17 cellular contexts compared by ENCODE assay signal in genomic region chr13:81383441-81383840, GRCh38.
A peak's percentile ranks its signal among the peaks of the same experiment; 100 is the strongest.
DNase-seq lines count a peak whose midpoint lies in the region; ATAC-seq and TF ChIP-seq lines count a peak whose summit lies in the region.
"Had no signal": no experiment of that assay in that cellular context is flagged by ENCODE, and none has a peak within 500 bp of the region (broad histone marks: within the 10 kb centered on the region; RNA-seq: fewer than 3 reads in every experiment).

No MANE protein-coding gene starts in this region.

- CTCF ChIA-PET in mammary epithelial cell (lab: Charles Lee; ENCODE audit: low non-redundant PET) = no interaction called here
- CTCF ChIA-PET in MCF 10A (lab: Yijun Ruan, JAX) = interaction anchor here (0.7 to 1.3 kb wide), 2 partner anchors 12 to 18 kb away, joined by 3 to 5 read pairs; no protein-coding TSS in a partner anchor
- CTCF ChIA-PET in CD4-positive, alpha-beta T cell (lab: Charles Lee) = no interaction called here

- H3K4me3 ChIP-seq in mammary epithelial cell (replicated peaks in 1 of 3; ENCODE audit: insufficient read depth in 1 of 3, low read depth in 2 of 3, low read length in 3 of 3) (no peak overlapping the region), HAP-1 (no peak overlapping the region)
- H3K4me3 ChIP-seq: BLaER1, GM12878 had no signal

- DNase-seq in mammary epithelial cell = peak; percentile 8
- DNase-seq in MCF 10A (ENCODE audit: unreplicated experiment) = no peak
- DNase-seq in left kidney (ENCODE audit: low read depth, low spot score) = peak; percentile 53
- peak; percentile 73 for DNase-seq in renal cortical epithelial cell (ENCODE audit: low read depth)
- no peak for DNase-seq in CD4-positive, alpha-beta T cell
- DNase-seq in HAP-1 (ENCODE audit: low spot score in 2 of 2) = no peak
- DNase-seq: 8988T; Calu3; CD8-positive, alpha-beta T cell; DMS79 treated with DMSO at 0.1 percent for 48 hours; GOT3; H9 had no signal

- H3K4me1 ChIP-seq in mammary epithelial cell (ENCODE audit: insufficient read depth, low read length) (no peaks in the 10 kb centered on the region), HAP-1 (no peaks in the 10 kb centered on the region)
- H3K4me1 ChIP-seq: BLaER1 had no signal

- BruUV-seq in mammary epithelial cell (replicated peaks; lab: Mats Ljungman, UMichigan) (no TSS peak), MCF 10A (replicated peaks; lab: Mats Ljungman, UMichigan) (no TSS peak)

- in situ Hi-C loops in mammary epithelial cell (cut with MboI; ENCODE audit: low sequenced_read_pairs in 2 of 2) (no loop called here), HAP-1 (cut with MboI; ENCODE audit: low sequenced_read_pairs) (no loop called here)

- POLR2A ChIA-PET in MCF 10A (lab: Yijun Ruan, JAX) = interaction anchor here (0.7 kb wide), 3 partner anchors 20 to 162 kb away, joined by 3 read pairs; no protein-coding TSS in a partner anchor
- POLR2A ChIA-PET in CD4-positive, alpha-beta T cell (lab: Charles Lee) = no interaction called here

- no peaks in the 10 kb centered on the region for H3K27me3 Mint-ChIP-seq in MCF 10A (ENCODE audit: insufficient read depth, unreplicated experiment)
- no peaks in the 10 kb centered on the region for H3K27me3 Mint-ChIP-seq in CD4-positive, alpha-beta T cell

- H3K36me3 ChIP-seq in mammary epithelial cell (ENCODE audit: insufficient read depth, low read length) (no peaks in the 10 kb centered on the region), HAP-1 (replicated peaks) (no peaks in the 10 kb centered on the region)
- H3K36me3 ChIP-seq: BLaER1 had no signal

- no peak overlapping the region for H3K27ac Mint-ChIP-seq in MCF 10A (ENCODE audit: low read depth, unreplicated experiment)
- H3K27ac Mint-ChIP-seq in CD4-positive, alpha-beta T cell = no peak overlapping the region
- H3K27ac Mint-ChIP-seq: CD14-positive monocyte; CD8-positive, alpha-beta T cell; H9 had no signal

- intact Hi-C loops in mammary epithelial cell (cut with micrococcal nuclease) = no loop called here
- intact Hi-C loops in MCF 10A (cut with micrococcal nuclease) = no loop called here
- intact Hi-C loops in CD4-positive, alpha-beta T cell (cut with DNase I, micrococcal nuclease) = no loop called here

- H3K9me3 Mint-ChIP-seq in MCF 10A (ENCODE audit: unreplicated experiment) = no peaks in the 10 kb centered on the region
- H3K9me3 Mint-ChIP-seq in CD4-positive, alpha-beta T cell = peaks cover 24% of the 10 kb centered on the region

- H4K20me1 ChIP-seq in mammary epithelial cell (ENCODE audit: insufficient read depth, low read length) = no peaks in the 10 kb centered on the region
- H4K20me1 ChIP-seq: BLaER1 had no signal

- dilution Hi-C loops in mammary epithelial cell (cut with HindIII; ENCODE audit: low sequenced_read_pairs) = no loop called here

- H3K9me3 ChIP-seq in mammary epithelial cell (replicated peaks; ENCODE audit: insufficient read depth, low read length) = no peaks in the 10 kb centered on the region
- H3K9me3 ChIP-seq in CD4-positive, alpha-beta T cell (ENCODE audit: control insufficient read depth, low read length) = no peaks in the 10 kb centered on the region
- H3K9me3 ChIP-seq in HAP-1 = no peaks in the 10 kb centered on the region
- H3K9me3 ChIP-seq: BLaER1 had no signal

- ATAC-seq in HG02938 (IDR thresholded peaks at IDR 0.05; ENCODE audit: unreplicated experiment) = no peak
- no peak for ATAC-seq in CD4-positive, alpha-beta T cell (ENCODE audit: poor library complexity)
- ATAC-seq: CD8-positive, alpha-beta T cell; GM12878 had no signal

- peak overlapping the region; percentile 28 for H2AFZ ChIP-seq in mammary epithelial cell (ENCODE audit: low read depth, low read length)

- no peak overlapping the region for H3K9ac ChIP-seq in mammary epithelial cell (ENCODE audit: insufficient read depth, low read length)
- H3K9ac ChIP-seq: BLaER1 had no signal

- 21% methylated on average over 5 of the region's 5 CpGs for WGBS in mammary epithelial cell (ENCODE audit: low coverage, missing lambda C conversion rate)

- H3K4me1 Mint-ChIP-seq in MCF 10A (ENCODE audit: insufficient read depth, unreplicated experiment) = no peaks in the 10 kb centered on the region
- H3K4me1 Mint-ChIP-seq in CD4-positive, alpha-beta T cell (ENCODE audit: low read depth) = no peaks in the 10 kb centered on the region
- H3K4me1 Mint-ChIP-seq: CD14-positive monocyte had no signal

- TF ChIP-seq CTCF in mammary epithelial cell (conservative IDR thresholded peaks at IDR 0.05 in 1 of 2, IDR thresholded peaks at IDR 0.05 in 1 of 2; ENCODE audit: extremely low read depth in 1 of 2, insufficient read depth in 1 of 2, low read depth in 1 of 2, low read length in 2 of 2) (no peak), MCF 10A (IDR thresholded peaks at IDR 0.05; ENCODE audit: unreplicated experiment) (no peak)
- no peak for TF ChIP-seq CTCF in CD4-positive, alpha-beta T cell (IDR thresholded peaks at IDR 0.05)

- no peaks in the 10 kb centered on the region for H3K79me2 ChIP-seq in mammary epithelial cell (ENCODE audit: insufficient read depth, low read length)

- no peaks in the 10 kb centered on the region for H3K36me3 Mint-ChIP-seq in MCF 10A (ENCODE audit: insufficient read depth, unreplicated experiment)
- H3K36me3 Mint-ChIP-seq in CD4-positive, alpha-beta T cell (ENCODE audit: low read depth) = no peaks in the 10 kb centered on the region
- H3K36me3 Mint-ChIP-seq: CD14-positive monocyte; CD8-positive, alpha-beta T cell had no signal

- H3K27me3 ChIP-seq in mammary epithelial cell (ENCODE audit: insufficient read depth, low read length) (no peaks in the 10 kb centered on the region), HAP-1 (ENCODE audit: low read depth) (no peaks in the 10 kb centered on the region)
- no peaks in the 10 kb centered on the region for H3K27me3 ChIP-seq in CD4-positive, alpha-beta T cell (ENCODE audit: control insufficient read depth, insufficient read depth, low read length)
- H3K27me3 ChIP-seq: BLaER1 had no signal

- no peak overlapping the region for H3K4me2 ChIP-seq in mammary epithelial cell (ENCODE audit: insufficient read depth, low read depth, low read length)
- H3K4me2 ChIP-seq: BLaER1 had no signal

- no peak overlapping the region for H3K4me3 Mint-ChIP-seq in MCF 10A (ENCODE audit: unreplicated experiment)
- no peak overlapping the region for H3K4me3 Mint-ChIP-seq in CD4-positive, alpha-beta T cell
- H3K4me3 Mint-ChIP-seq: CD14-positive monocyte; CD8-positive, alpha-beta T cell; H9 had no signal

- no peak overlapping the region for H3K27ac ChIP-seq in mammary epithelial cell (ENCODE audit: insufficient read depth, low read depth, low read length)
- H3K27ac ChIP-seq in CD4-positive, alpha-beta T cell (ENCODE audit: low read depth, low read length) = no peak overlapping the region
- H3K27ac ChIP-seq: BLaER1, HL-60 had no signal

Comparison
In these comparisons a context has a peak if more than half of its experiments do, and no peak if none do; other contexts are left out.
1. DNase-seq: peak in mammary epithelial cell (single experiment), left kidney (single experiment) and renal cortical epithelial cell (single experiment); none in MCF 10A (single experiment), CD4-positive, alpha-beta T cell (0 of 10) and HAP-1 (0 of 2).